11 cellular contexts compared by ENCODE assay signal in genomic region chr12:71405884-71406283, GRCh38. TPM values are rescaled to one million over a fixed set of nuclear protein-coding genes. Genes with fewer than 3 reads are reported as not detected.
"Had no signal": no experiment of that assay in that cellular context is flagged by ENCODE, and none has a peak within 500 bp of the region (broad histone marks: within the 10 kb centered on the region; RNA-seq: fewer than 3 reads in every experiment).

No MANE protein-coding gene starts in this region.

- H3K9me3 ChIP-seq: HAP-1 had no signal

- H3K4me1 Mint-ChIP-seq: GM23338, H9 had no signal

- H3K4me3 ChIP-seq: GM23248, GM23338, HAP-1 had no signal

- H3K9ac ChIP-seq: GM23248 had no signal

- H2AFZ ChIP-seq: GM23248, GM23338 had no signal

- H3K36me3 ChIP-seq: HAP-1 had no signal

- DNase-seq: GM23248, GOT3, H7, H9, HCEC 1CT, HFFc6 had no signal

- H3K27ac ChIP-seq: GM23248 had no signal

- FAIRE-seq: H1, H54 had no signal

- H3K4me2 ChIP-seq: GM23338 had no signal

- ATAC-seq: GM23338, HCT116 had no signal

- H3K27ac Mint-ChIP-seq: GM23338, H9, HFFc6 had no signal

- H3K4me1 ChIP-seq: HAP-1 had no signal

- H3K4me3 Mint-ChIP-seq: GM23338, H9, HFFc6 had no signal

RNA-seq across cellular contexts. Expression of gene LGR5, which starts 33.7 kb away (rescaled TPM):
- total RNA-seq: GM23248, HFFc6 had no signal
- polyA plus RNA-seq: GM23248 had no signal
